13 cellular contexts compared by ENCODE assay signal in genomic region chr16:89366561-89367537, GRCh38.
A peak's percentile ranks its signal among the peaks of the same experiment; 100 is the strongest.
DNase-seq lines count a peak whose midpoint lies in the region; ATAC-seq and TF ChIP-seq lines count a peak whose summit lies in the region.
"Had no signal": no experiment of that assay in that cellular context is flagged by ENCODE, and none has a peak within 500 bp of the region (broad histone marks: within the 10 kb centered on the region; RNA-seq: fewer than 3 reads in every experiment).

No MANE protein-coding gene starts in this region.

- H3K27me3 ChIP-seq in endodermal cell (ENCODE audit: control insufficient read depth, insufficient read depth, low read length, poor library complexity, severe bottlenecking), result no peaks in the 10 kb centered on the region
- no peaks in the 10 kb centered on the region for H3K27me3 ChIP-seq in osteoblast (ENCODE audit: insufficient read depth, low read length)

- peak overlapping the region; percentile 91 for H3K27ac Mint-ChIP-seq in activated CD8-positive, alpha-beta memory T cell treated with anti-CD3 and anti-CD28 coated beads, Interleukin-2, amount 10 ng/mL, durations not matched to agents 7 days and 5 days
- H3K27ac Mint-ChIP-seq in endodermal cell, result peak overlapping the region; percentile 81

- CTCF ChIA-PET in activated CD8-positive, alpha-beta memory T cell treated with anti-CD3 and anti-CD28 coated beads, Interleukin-2, amount 10 ng/mL, durations not matched to agents 7 days and 5 days (lab: Charles Lee), result no interaction called here

- WGBS in endodermal cell (ENCODE audit: insufficient coverage in 1 of 2, insufficient read length in 1 of 2), 2 experiments, result 96 to 97% methylated on average over 32 to 37 of the region's 37 CpGs

- no peaks in the 10 kb centered on the region for H3K27me3 Mint-ChIP-seq in activated CD8-positive, alpha-beta memory T cell treated with anti-CD3 and anti-CD28 coated beads, Interleukin-2, amount 10 ng/mL, durations not matched to agents 7 days and 5 days
- H3K27me3 Mint-ChIP-seq in endodermal cell (ENCODE audit: insufficient read depth), result no peaks in the 10 kb centered on the region
- H3K27me3 Mint-ChIP-seq: activated naive CD8-positive, alpha-beta T cell had no signal

- H3K36me3 ChIP-seq in endodermal cell (ENCODE audit: control insufficient read depth, insufficient read depth, low read length), result peaks cover 13% of the 10 kb centered on the region
- H3K36me3 ChIP-seq in osteoblast (ENCODE audit: insufficient read depth, low read length), result peaks cover 2% of the 10 kb centered on the region

- no peak overlapping the region for H3K4me3 Mint-ChIP-seq in activated CD8-positive, alpha-beta memory T cell treated with anti-CD3 and anti-CD28 coated beads, Interleukin-2, amount 10 ng/mL, durations not matched to agents 7 days and 5 days
- H3K4me3 Mint-ChIP-seq in endodermal cell, result no peak overlapping the region
- H3K4me3 Mint-ChIP-seq: activated naive CD8-positive, alpha-beta T cell had no signal

- peaks cover 19% of the 10 kb centered on the region for H3K36me3 Mint-ChIP-seq in activated CD8-positive, alpha-beta memory T cell treated with anti-CD3 and anti-CD28 coated beads, Interleukin-2, amount 10 ng/mL, durations not matched to agents 7 days and 5 days
- peaks cover 3% of the 10 kb centered on the region for H3K36me3 Mint-ChIP-seq in endodermal cell (ENCODE audit: low read depth)
- H3K36me3 Mint-ChIP-seq: activated naive CD8-positive, alpha-beta T cell had no signal

- peaks cover 96% of the 10 kb centered on the region for H3K79me2 ChIP-seq in osteoblast (ENCODE audit: insufficient read depth, low read length)

- H3K4me3 ChIP-seq in endodermal cell (ENCODE audit: low read length) (no peak overlapping the region), osteoblast (ENCODE audit: insufficient read depth, low read length) (no peak overlapping the region)
- H3K4me3 ChIP-seq: coronary artery had no signal

- peaks cover 92% of the 10 kb centered on the region for H3K4me1 Mint-ChIP-seq in activated CD8-positive, alpha-beta memory T cell treated with anti-CD3 and anti-CD28 coated beads, Interleukin-2, amount 10 ng/mL, durations not matched to agents 7 days and 5 days
- H3K4me1 Mint-ChIP-seq in endodermal cell, result peaks cover 51% of the 10 kb centered on the region

- no peak overlapping the region for H3K4me2 ChIP-seq in osteoblast (ENCODE audit: insufficient read depth, low read length)

- H3K9me3 ChIP-seq in endodermal cell (ENCODE audit: control insufficient read depth, low read length) (no peaks in the 10 kb centered on the region), osteoblast (ENCODE audit: low read depth, low read length) (no peaks in the 10 kb centered on the region)

- TF ChIP-seq CTCF in endodermal cell (conservative IDR thresholded peaks at IDR 0.05) (no peak), osteoblast (IDR thresholded peaks at IDR 0.05; ENCODE audit: extremely low read depth, low read depth, low read length) (no peak)

- H3K27ac ChIP-seq in endodermal cell (ENCODE audit: low read depth, low read length) (no peak overlapping the region), osteoblast (ENCODE audit: low read depth, low read length) (peak overlapping the region; percentile 92)
- H3K27ac ChIP-seq: coronary artery, HL-60 had no signal

- H4K20me1 ChIP-seq in osteoblast (ENCODE audit: insufficient read depth, low read length), result peaks cover 81% of the 10 kb centered on the region

- DNase-seq in activated CD8-positive, alpha-beta memory T cell treated with anti-CD3 and anti-CD28 coated beads, Interleukin-2, amount 10 ng/mL, durations not matched to agents 7 days and 5 days, result no peak
- no peak for DNase-seq in activated CD8-positive, alpha-beta memory T cell treated with anti-CD3 and anti-CD28 coated beads, Interleukin-2, amount 50 U/mL, for 4 hours
- DNase-seq in HK-2 (ENCODE audit: unreplicated experiment) (peak; percentile 33), endodermal cell (no peak), osteoblast (ENCODE audit: insufficient read length, low spot score, missing footprints) (peak; percentile 69), GF-D8 (lab: John Stamatoyannopoulos, UW) (no peak), HUDEP-2 (lab: John Stamatoyannopoulos, UW; ENCODE audit: unreplicated experiment in 76 of 76) (no peak)
- no peak for DNase-seq in stimulated activated CD4-positive, alpha-beta T cell treated with anti-CD3 and anti-CD28 coated beads, Interleukin-2, amount 100 ng/mL, for 24 hours
- DNase-seq: activated CD4-positive, alpha-beta T cell treated with anti-CD3 and anti-CD28 coated beads, Interleukin-2, amount 50 U/mL, for 1 hour; mesenchymal stem cell had no signal

- no peak for ATAC-seq in activated CD8-positive, alpha-beta memory T cell treated with anti-CD3 and anti-CD28 coated beads, Interleukin-2, amount 10 ng/mL, durations not matched to agents 7 days and 5 days

- H3K9ac ChIP-seq in endodermal cell (ENCODE audit: extremely low read depth, low read length, poor library complexity, severe bottlenecking), result no peak overlapping the region

- H2AFZ ChIP-seq in osteoblast (ENCODE audit: low read length), result no peak overlapping the region

- H3K4me1 ChIP-seq in endodermal cell (ENCODE audit: control insufficient read depth, insufficient read depth, low read length), result peaks cover 20% of the 10 kb centered on the region
- peaks cover 27% of the 10 kb centered on the region for H3K4me1 ChIP-seq in osteoblast (ENCODE audit: insufficient read depth, low read length)

- no peaks in the 10 kb centered on the region for H3K9me3 Mint-ChIP-seq in activated CD8-positive, alpha-beta memory T cell treated with anti-CD3 and anti-CD28 coated beads, Interleukin-2, amount 10 ng/mL, durations not matched to agents 7 days and 5 days (ENCODE audit: low read depth)
- no peaks in the 10 kb centered on the region for H3K9me3 Mint-ChIP-seq in endodermal cell

Comparison
In these comparisons a context has a peak if more than half of its experiments do, and no peak if none do; other contexts are left out.
1. DNase-seq: peak in HK-2 (single experiment) and osteoblast (single experiment); none in activated CD8-positive, alpha-beta memory T cell treated with anti-CD3 and anti-CD28 coated beads, Interleukin-2, amount 10 ng/mL, durations not matched to agents 7 days and 5 days (single experiment), activated CD8-positive, alpha-beta memory T cell treated with anti-CD3 and anti-CD28 coated beads, Interleukin-2, amount 50 U/mL, for 4 hours (single experiment), endodermal cell (single experiment), GF-D8 (single experiment), HUDEP-2 (0 of 76) and stimulated activated CD4-positive, alpha-beta T cell treated with anti-CD3 and anti-CD28 coated beads, Interleukin-2, amount 100 ng/mL, for 24 hours (0 of 2).